11 cellular contexts compared by ENCODE assay signal in the genomic region with DNA sequence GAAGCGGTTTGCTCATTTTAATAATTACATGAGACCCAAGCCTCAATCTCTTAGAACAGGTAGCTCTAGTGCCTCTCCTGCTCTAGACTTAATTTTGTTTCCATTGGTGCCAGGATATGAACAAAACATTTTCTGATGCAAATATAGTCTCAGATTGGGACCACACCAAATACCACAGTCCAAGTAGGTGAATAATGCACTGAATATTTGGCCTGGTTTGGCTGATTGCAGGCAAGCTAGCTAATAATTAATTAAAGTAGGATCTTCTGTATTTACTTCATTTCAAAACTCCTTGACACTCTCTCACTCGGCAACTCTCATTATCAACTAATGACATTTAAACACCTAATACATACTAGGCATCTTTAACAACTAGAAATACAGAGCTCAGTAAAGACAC.
"Had no signal": no experiment of that assay in that cellular context is flagged by ENCODE, and none has a peak within 500 bp of the region (broad histone marks: within the 10 kb centered on the region; RNA-seq: fewer than 3 reads in every experiment).

No MANE protein-coding gene starts in this region.

- ATAC-seq: mucosa of descending colon, natural killer cell, right cardiac atrium had no signal

- H3K36me3 ChIP-seq: upper lobe of left lung had no signal

- H3K4me3 ChIP-seq: mucosa of descending colon, upper lobe of left lung had no signal

- DNase-seq: activated CD4-positive, alpha-beta memory T cell treated with anti-CD3 and anti-CD28 coated beads, Interleukin-2, amount 10 ng/mL, durations not matched to agents 7 days and 5 days; activated gamma-delta T cell; activated naive CD8-positive, alpha-beta T cell treated with anti-CD3 and anti-CD28 coated beads for 36 hours; activated T-cell treated with anti-CD3 and anti-CD28 coated beads, Interleukin-2, amount 50 U/mL, for 48 hours; aorta; mucosa of descending colon; natural killer cell; right cardiac atrium; stimulated activated naive CD4-positive, alpha-beta T cell; T-helper 9 cell; upper lobe of left lung had no signal

- H3K9me3 ChIP-seq: mucosa of descending colon, upper lobe of left lung had no signal

- H3K27me3 ChIP-seq: upper lobe of left lung had no signal
